ENCODE assay signal across 8 cellular contexts in the genomic region with DNA sequence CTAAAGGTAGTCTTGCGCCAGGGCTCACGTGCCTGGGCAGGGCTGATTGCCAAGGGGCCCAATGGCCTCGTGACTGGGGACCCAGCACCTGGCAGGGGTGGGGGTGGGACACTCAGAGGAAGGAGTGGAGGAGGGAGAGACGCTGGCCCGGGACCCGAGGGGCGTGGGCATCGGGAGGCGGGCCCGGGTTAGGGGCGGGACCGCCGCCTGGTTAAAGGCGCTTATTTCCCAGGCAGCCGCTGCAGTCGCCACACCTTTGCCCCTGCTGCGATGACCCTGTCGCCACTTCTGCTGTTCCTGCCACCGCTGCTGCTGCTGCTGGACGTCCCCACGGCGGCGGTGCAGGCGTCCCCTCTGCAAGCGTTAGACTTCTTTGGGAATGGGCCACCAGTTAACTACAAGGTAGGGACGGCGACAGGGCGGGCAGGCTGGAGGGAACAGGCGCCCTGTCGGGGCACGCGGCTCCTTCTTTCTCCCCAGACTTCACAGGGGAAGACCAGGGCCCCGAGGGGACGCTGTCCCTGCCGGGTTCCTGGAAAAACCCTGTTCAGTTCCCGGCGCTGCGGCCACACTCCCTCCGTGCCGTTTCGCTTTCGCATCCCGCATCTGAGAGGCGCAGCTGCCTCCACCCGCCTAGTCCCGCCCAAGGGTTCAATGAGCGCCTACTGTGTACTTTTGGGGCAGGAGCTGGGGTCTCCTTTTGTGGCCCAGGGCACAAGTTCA. TPM values are rescaled to one million over a fixed set of nuclear protein-coding genes. Genes with fewer than 3 reads are reported as not detected.
DNase-seq lines count a peak whose midpoint lies in the region; ATAC-seq and TF ChIP-seq lines count a peak whose summit lies in the region.

A gene (plus strand): TSS at position 242 of the 723 bp plus-strand sequence. CDS start 29 bp downstream, at position 271.

- peaks cover 7% of the 10 kb centered on the region for H3K36me3 ChIP-seq in endodermal cell (ENCODE audit: control insufficient read depth, insufficient read depth, low read length)
- no peaks in the 10 kb centered on the region for H3K36me3 ChIP-seq in mucosa of descending colon (ENCODE audit: low read depth)

- peak; percentile 17 for TF ChIP-seq CTCF in endodermal cell (conservative IDR thresholded peaks at IDR 0.05)
- no peak for TF ChIP-seq CTCF in mucosa of descending colon (IDR thresholded peaks at IDR 0.05)

- peaks cover 19% of the 10 kb centered on the region for H3K27me3 ChIP-seq in endodermal cell (ENCODE audit: control insufficient read depth, insufficient read depth, low read length, poor library complexity, severe bottlenecking)

- peaks cover 14% of the 10 kb centered on the region for H3K27me3 Mint-ChIP-seq in endodermal cell (ENCODE audit: insufficient read depth)

- peak within 1 kb of the TSS; percentile 68 for H3K4me3 Mint-ChIP-seq in endodermal cell

- intact Hi-C loops in mucosa of descending colon (cut with DNase I, micrococcal nuclease): no loop called here

- ATAC-seq in HG02763 (IDR thresholded peaks at IDR 0.05; ENCODE audit: unreplicated experiment): peak; percentile 48
- ATAC-seq in mucosa of descending colon: peak; percentile 83

- no peaks in the 10 kb centered on the region for H3K4me1 Mint-ChIP-seq in endodermal cell

- H3K27ac ChIP-seq in endodermal cell (ENCODE audit: low read depth, low read length): no peak within 1 kb of the TSS
- peak within 1 kb of the TSS; percentile 58 for H3K27ac ChIP-seq in substantia nigra (ENCODE audit: low read depth, low read length, poor library complexity, severe bottlenecking)

- H3K9me3 ChIP-seq in endodermal cell (ENCODE audit: control insufficient read depth, low read length) (no peaks in the 10 kb centered on the region), mucosa of descending colon (no peaks in the 10 kb centered on the region)

- peaks cover 24% of the 10 kb centered on the region for H3K36me3 Mint-ChIP-seq in endodermal cell (ENCODE audit: low read depth)

- H3K9me3 Mint-ChIP-seq in endodermal cell: no peaks in the 10 kb centered on the region

- H3K4me1 ChIP-seq in endodermal cell (ENCODE audit: control insufficient read depth, insufficient read depth, low read length) (peaks cover 3% of the 10 kb centered on the region), mucosa of descending colon (ENCODE audit: low read depth) (peaks cover 6% of the 10 kb centered on the region)

- H3K9ac ChIP-seq in endodermal cell (ENCODE audit: extremely low read depth, low read length, poor library complexity, severe bottlenecking): no peak within 1 kb of the TSS

- H3K27ac Mint-ChIP-seq in endodermal cell: peak within 1 kb of the TSS; percentile 66

- 3 to 6% methylated on average over 31 to 47 of the region's 47 CpGs for WGBS in endodermal cell (ENCODE audit: insufficient coverage in 1 of 2, insufficient read length in 1 of 2), 2 experiments

- H3K4me3 ChIP-seq in endodermal cell (ENCODE audit: low read length): peak within 1 kb of the TSS; percentile 82
- H3K4me3 ChIP-seq in mucosa of descending colon: peak within 1 kb of the TSS; percentile 15

- DNase-seq in NCI-H524 (lab: John Stamatoyannopoulos, UW) (peak; percentile 29 to 67), NCI-H524 treated with DMSO at 0.1 percent for 48 hours (lab: John Stamatoyannopoulos, UW) (no peak), NCI-H2171 treated with DMSO at 0.1 percent for 48 hours (lab: John Stamatoyannopoulos, UW) (peak; percentile 78), endodermal cell (peak; percentile 93), mucosa of descending colon (peak; percentile 83 to 93 (median 87)), substantia nigra (lab: John Stamatoyannopoulos, UW) (peak in 24 of 49 donors; percentile 20 to 79 (median 39))
- peak; percentile 47 to 53 for DNase-seq in activated CD4-positive, alpha-beta T cell treated with anti-CD3 and anti-CD28 coated beads, Interleukin-2, amount 50 U/mL, for 4 hours

RNA-seq across cellular contexts. Expression of the gene that starts here (rescaled TPM):
- total RNA-seq in endodermal cell (10 to 100 TPM; 10.6 to 11.0 TPM), mucosa of descending colon (100 to 1,000 TPM in 1 of 3 donors, 10 to 100 TPM in 2; 46.6 to 122 (median 49.4) TPM)
- polyA plus RNA-seq in endodermal cell (2013, experiment 1 of 2): 6.8 TPM
- 3.1 TPM for polyA plus RNA-seq in endodermal cell (2013, experiment 2 of 2)
